In the genomic region with DNA sequence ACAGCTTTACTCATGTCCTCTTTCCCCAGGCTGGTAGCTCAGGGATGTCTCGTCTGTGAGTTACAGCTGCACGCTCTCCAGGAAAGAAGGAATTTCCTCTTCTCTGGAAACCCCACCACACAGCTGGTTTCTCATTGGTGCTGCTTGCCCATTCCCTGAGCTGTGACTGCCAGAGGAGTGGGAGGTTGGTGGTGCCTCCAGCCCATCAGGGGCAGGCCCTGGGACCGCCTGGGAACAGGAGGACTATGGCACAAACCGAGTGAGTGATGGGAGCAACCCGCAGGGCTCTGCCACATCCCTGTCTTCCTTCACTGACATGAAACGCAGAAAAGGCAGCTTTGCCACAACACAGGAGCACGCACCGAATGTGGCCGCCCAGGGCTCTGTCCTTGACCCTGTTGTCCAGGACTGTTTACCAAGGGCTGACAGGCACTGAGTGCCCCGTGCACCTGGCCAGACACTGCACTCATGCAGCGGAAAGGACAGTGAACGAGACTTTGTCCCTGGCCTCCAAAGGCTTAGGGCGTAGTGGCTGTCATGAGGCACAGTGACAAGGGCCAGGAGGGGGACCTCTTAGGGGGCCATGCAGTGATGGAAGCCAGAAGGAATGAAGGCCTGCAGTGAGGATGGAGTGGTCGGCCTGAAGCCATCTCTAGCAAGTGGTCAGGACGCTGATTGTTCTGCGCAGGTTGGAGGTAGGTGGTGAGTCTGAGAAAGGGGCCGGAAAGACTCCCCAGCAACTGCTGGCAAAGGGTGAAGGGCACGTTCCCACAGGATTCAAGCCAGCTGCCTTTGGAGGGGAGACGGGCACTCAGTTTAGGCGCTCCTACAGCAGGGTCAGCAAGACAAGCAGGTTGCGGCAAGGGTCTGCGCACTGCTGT, we compare ENCODE assay signal across 9 cellular contexts. TPM values are rescaled to one million over a fixed set of nuclear protein-coding genes. Genes with fewer than 3 reads are reported as not detected.
DNase-seq lines count a peak whose midpoint lies in the region; ATAC-seq, FAIRE-seq and TF ChIP-seq lines count a peak whose summit lies in the region.
"Had no signal": no experiment of that assay in that cellular context is flagged by ENCODE, and none has a peak within 500 bp of the region (broad histone marks: within the 10 kb centered on the region; RNA-seq: fewer than 3 reads in every experiment).

No MANE protein-coding gene starts in this region.

- H3K9me3 Mint-ChIP-seq in HFFc6 = no peaks in the 10 kb centered on the region

- H3K4me3 ChIP-seq in ACC112 (ENCODE audit: low read depth, low read length) (peak overlapping the region; percentile 89), K562 (peak overlapping the region; percentile 100), mesodermal cell (ENCODE audit: extremely low read depth, insufficient read depth, low read length, poor library complexity, severe bottlenecking) (peak overlapping the region; percentile 95)

- peaks cover 32% of the 10 kb centered on the region for H3K36me3 ChIP-seq in ACC112 (ENCODE audit: insufficient read depth, low read length)
- peaks cover 77% of the 10 kb centered on the region for H3K36me3 ChIP-seq in K562 (ENCODE audit: control insufficient read depth, insufficient read depth, low read length)
- peaks cover 73% of the 10 kb centered on the region for H3K36me3 ChIP-seq in mesodermal cell (ENCODE audit: control insufficient read depth, insufficient read depth, low read length)

- peaks cover 8% of the 10 kb centered on the region for H3K9me1 ChIP-seq in K562 (ENCODE audit: control insufficient read depth, insufficient read depth, low read length)

- no peak for FAIRE-seq in K562 (lab: Jason Lieb, UNC)

- H3K9ac ChIP-seq in K562 (ENCODE audit: insufficient read depth in 1 of 2, low read depth in 2 of 2, low read length in 2 of 2) = peak overlapping the region; percentile 96 to 99

- TF ChIP-seq CTCF in HFFc6 (IDR thresholded peaks at IDR 0.05) = no peak
- TF ChIP-seq CTCF in K562 (IDR thresholded peaks at IDR 0.05 in 2 of 3, conservative IDR thresholded peaks at IDR 0.05 in 1 of 3; ENCODE audit: insufficient read depth in 2 of 3, low read depth in 1 of 3, low read length in 3 of 3) = no peak

- CTCF ChIA-PET in K562 (lab: Yijun Ruan, JAX; ENCODE audit: low intra/inter-chr PET ratio) = no interaction called here

- H3K36me3 Mint-ChIP-seq in HFFc6 (ENCODE audit: low read depth) = peaks cover 49% of the 10 kb centered on the region

- TF ChIP-seq EP300 in K562 (IDR thresholded peaks at IDR 0.05; ENCODE audit: low read length) = no peak

- WGBS in K562 (ENCODE audit: insufficient coverage, low coverage, missing lambda C conversion rate) = 87% methylated on average over 21 of the region's 22 CpGs
- WGBS in mesodermal cell (ENCODE audit: insufficient coverage in 2 of 2), 2 experiments = 91 to 94% methylated on average over 21 to 22 of the region's 22 CpGs

- no peaks in the 10 kb centered on the region for H3K9me3 ChIP-seq in K562 (replicated peaks; ENCODE audit: control insufficient read depth, insufficient read depth, low read depth, low read length)
- H3K9me3 ChIP-seq in mesodermal cell (ENCODE audit: control insufficient read depth, low read length) = no peaks in the 10 kb centered on the region

- H3K27ac Mint-ChIP-seq in HFFc6 = peak overlapping the region; percentile 88

- peak overlapping the region; percentile 91 for H3K4me3 Mint-ChIP-seq in HFFc6

- H3K4me1 ChIP-seq in ACC112 (ENCODE audit: control insufficient read depth, insufficient read depth, low read length, unreplicated experiment) (peaks cover 25% of the 10 kb centered on the region), K562 (replicated peaks in 1 of 2; ENCODE audit: control insufficient read depth in 2 of 2, insufficient read depth in 2 of 2, low read length in 2 of 2) (peaks cover 25 to 55% of the 10 kb centered on the region in 2 experiments), mesodermal cell (ENCODE audit: control insufficient read depth, insufficient read depth, low read length, poor library complexity, severe bottlenecking) (peaks cover 26% of the 10 kb centered on the region)

- no peak overlapping the region for H2AFZ ChIP-seq in ACC112 (ENCODE audit: low read length, unreplicated experiment)
- no peak overlapping the region for H2AFZ ChIP-seq in K562 (ENCODE audit: low read depth, low read length)

- BruUV-seq in K562 (replicated peaks; lab: Mats Ljungman, UMichigan) = no TSS peak

- H3K4me1 Mint-ChIP-seq in HFFc6 (ENCODE audit: low read depth) = peaks cover 48% of the 10 kb centered on the region

- POLR2A ChIA-PET in K562 (lab: Yijun Ruan, JAX) = interaction anchor here (0.6 to 4.5 kb wide), 8 partner anchors 9 to 156 kb away, joined by 3 to 41 read pairs (median 4); a partner anchor contains a TSS

- TF ChIP-seq RAD21 in K562 (CRISPR knock-in tag; conservative IDR thresholded peaks at IDR 0.05 in 1 of 2, IDR thresholded peaks at IDR 0.05 in 1 of 2) = no peak

- H3K27ac ChIP-seq in ACC112 (ENCODE audit: low read depth, low read length) = 0 out of 2 replicates have a peak overlapping the region, but pooled peaks have one; percentile 46
- H3K27ac ChIP-seq in K562 (ENCODE audit: extremely low read depth, low read depth, low read length) = peak overlapping the region; percentile 98
- H3K27ac ChIP-seq in mesodermal cell (ENCODE audit: low read depth, low read length, severe bottlenecking) = peak overlapping the region; percentile 58

- DNase-seq in HFFc6 = no peak
- no peak for DNase-seq in K562 (ENCODE audit: extremely low read depth in 1 of 4, low spot score in 3 of 4)
- no peak for DNase-seq in kidney glomerular epithelial cell (lab: John Stamatoyannopoulos, UW)
- DNase-seq: cerebellar nuclear complex had no signal

- H3K4me2 ChIP-seq in K562 (ENCODE audit: insufficient read depth, low read length) = peak overlapping the region; percentile 97

- H4K20me1 ChIP-seq in K562 (replicated peaks; ENCODE audit: control insufficient read depth, insufficient read depth, low read length) = peaks cover 14% of the 10 kb centered on the region

- intact Hi-C loops in K562 (cut with micrococcal nuclease) = no loop called here

- H3K27me3 ChIP-seq in ACC112 (ENCODE audit: insufficient read depth, low read length) (no peaks in the 10 kb centered on the region), K562 (ENCODE audit: control insufficient read depth in 2 of 2, insufficient read depth in 2 of 2, low read length in 2 of 2) (no peaks in the 10 kb centered on the region)

- peaks cover 16% of the 10 kb centered on the region for H3K27me3 Mint-ChIP-seq in HFFc6 (ENCODE audit: insufficient read depth)

- peaks cover 61% of the 10 kb centered on the region for H3K79me2 ChIP-seq in ACC112 (ENCODE audit: control insufficient read depth, insufficient read depth, low read length, unreplicated experiment)
- peaks cover 77% of the 10 kb centered on the region for H3K79me2 ChIP-seq in K562 (ENCODE audit: control insufficient read depth, insufficient read depth, low read length)

- in situ Hi-C loops in K562 (cut with MboI) = no loop called here

- ATAC-seq in K562 (no peak), HG03378 (IDR thresholded peaks at IDR 0.05; ENCODE audit: unreplicated experiment) (no peak), GM21515 (IDR thresholded peaks at IDR 0.05; ENCODE audit: unreplicated experiment) (no peak), GM21447 (IDR thresholded peaks at IDR 0.05; ENCODE audit: unreplicated experiment) (no peak)

- TF ChIP-seq POLR2A in K562 (conservative IDR thresholded peaks at IDR 0.05) = peak; percentile 68

RNA-seq across cellular contexts. Expression of a gene that starts 1.7 kb away (rescaled TPM):
- total RNA-seq in HFFc6 (2021; fragmentation: NEBNext Ultra II Directional; extraction: Animal tissue kit (Norgen Biotek cat#: 25700)) = 100 to 1,000 TPM in 5 of 6 experiments, 10 to 100 TPM in 1; 96.2 to 115 (median 104) TPM
- total RNA-seq in K562 (2011; cell fraction: chromatin; rRNA removed; ENCODE audit: low replicate concordance) = 996 and 1,265 TPM in 2 replicates
- 508 and 525 TPM in 2 replicates for total RNA-seq in K562 (2011; cell fraction: nucleolus; rRNA removed)
- total RNA-seq in K562 (2011; cell fraction: nucleoplasm; rRNA removed) = 788 and 831 TPM in 2 replicates
- total RNA-seq in K562 (2014; rRNA removed) (147 and 176 TPM in 2 replicates), K562 (2014; rRNA removed; fragmentation: Illumina TruSeq; extraction: Trizol) (65.1 and 66.7 TPM in 2 replicates), K562 (2015; rRNA removed; fragmentation: Illumina TruSeq; extraction: Trizol) (91.0 and 94.5 TPM in 2 replicates), K562 (2021) (141 and 167 TPM in 2 replicates)
- polyA plus RNA-seq in K562 (2011; rRNA removed) (236 and 265 TPM in 2 replicates), K562 (2014; fragmentation: Illumina TruSeq; extraction: Trizol) (81.0 and 89.7 TPM in 2 replicates), K562 (2014; fragmentation: Nextera tagmentation; extraction: Ambion mirVana) (1 to 10 TPM; 2.8 to 5.6 TPM), K562 (2014; rRNA removed) (245 and 287 TPM in 2 replicates)
- polyA plus RNA-seq in K562 (2011; cell fraction: cytosol; rRNA removed) = 71.9 and 133 TPM in 2 replicates
- polyA plus RNA-seq in K562 (2011; cell fraction: nucleus; rRNA removed) = 2,539 and 2,548 TPM in 2 replicates
- 104 and 250 TPM in 2 replicates for polyA plus RNA-seq in K562 (2012)
- polyA minus RNA-seq in K562 (2011; rRNA and poly(A)+ RNA removed) = 70.2 and 76.2 TPM in 2 replicates
- polyA minus RNA-seq in K562 (2011; cell fraction: cytosol; rRNA and poly(A)+ RNA removed) = 31.4 and 45.0 TPM in 2 replicates
- polyA minus RNA-seq in K562 (2011; cell fraction: nucleus; rRNA and poly(A)+ RNA removed) = 260 and 342 TPM in 2 replicates
- polyA plus RNA-seq in mesodermal cell (2013, experiment 1 of 2) = 176 TPM
- 168 TPM for polyA plus RNA-seq in mesodermal cell (2013, experiment 2 of 2)

RNA-seq across cellular contexts. Expression of a gene that starts 6.3 kb away (rescaled TPM):
- 100 to 1,000 TPM; 131 to 154 (median 141) TPM for total RNA-seq in HFFc6 (2021; fragmentation: NEBNext Ultra II Directional; extraction: Animal tissue kit (Norgen Biotek cat#: 25700))
- total RNA-seq in K562 (2011; cell fraction: chromatin; rRNA removed; ENCODE audit: low replicate concordance) = 98.1 and 170 TPM in 2 replicates
- total RNA-seq in K562 (2011; cell fraction: nucleolus; rRNA removed) = 136 and 139 TPM in 2 replicates
- total RNA-seq in K562 (2011; cell fraction: nucleoplasm; rRNA removed) = 122 and 137 TPM in 2 replicates
- total RNA-seq in K562 (2014; rRNA removed) (352 and 355 TPM in 2 replicates), K562 (2014; rRNA removed; fragmentation: Illumina TruSeq; extraction: Trizol) (208 and 222 TPM in 2 replicates), K562 (2015; rRNA removed; fragmentation: Illumina TruSeq; extraction: Trizol) (205 and 216 TPM in 2 replicates), K562 (2021) (224 and 229 TPM in 2 replicates)
- polyA plus RNA-seq in K562 (2011; rRNA removed) (144 and 187 TPM in 2 replicates), K562 (2014; fragmentation: Illumina TruSeq; extraction: Trizol) (180 and 264 TPM in 2 replicates), K562 (2014; fragmentation: Nextera tagmentation; extraction: Ambion mirVana) (100 to 1,000 TPM; 570 to 671 TPM), K562 (2014; rRNA removed) (420 and 491 TPM in 2 replicates)
- 164 and 188 TPM in 2 replicates for polyA plus RNA-seq in K562 (2011; cell fraction: cytosol; rRNA removed)
- polyA plus RNA-seq in K562 (2011; cell fraction: nucleus; rRNA removed) = 104 and 152 TPM in 2 replicates
- polyA plus RNA-seq in K562 (2012) = 195 and 375 TPM in 2 replicates
- 121 and 163 TPM in 2 replicates for polyA minus RNA-seq in K562 (2011; rRNA and poly(A)+ RNA removed)
- 99.9 and 107 TPM in 2 replicates for polyA minus RNA-seq in K562 (2011; cell fraction: cytosol; rRNA and poly(A)+ RNA removed)
- 44.2 and 57.5 TPM in 2 replicates for polyA minus RNA-seq in K562 (2011; cell fraction: nucleus; rRNA and poly(A)+ RNA removed)
- polyA plus RNA-seq in mesodermal cell (2013, experiment 1 of 2) = 87.5 TPM
- polyA plus RNA-seq in mesodermal cell (2013, experiment 2 of 2) = 80.9 TPM

RNA-seq across cellular contexts. Expression of a gene that starts 20.3 kb away (rescaled TPM):
- total RNA-seq in HFFc6 (2021; fragmentation: NEBNext Ultra II Directional; extraction: Animal tissue kit (Norgen Biotek cat#: 25700)) = under 1 TPM in 2 of 6 experiments, not detected in 4; 0.14 TPM
- total RNA-seq in K562 (2011; cell fraction: chromatin; rRNA removed; ENCODE audit: low replicate concordance) = not detected in 2 replicates
- total RNA-seq in K562 (2011; cell fraction: nucleolus; rRNA removed) = not detected in 2 replicates
- 0.37 TPM in 1 of 2 replicates, not detected in the other for total RNA-seq in K562 (2011; cell fraction: nucleoplasm; rRNA removed)
- total RNA-seq in K562 (2014; rRNA removed) = not detected in 2 replicates
- total RNA-seq in K562 (2014; rRNA removed; fragmentation: Illumina TruSeq; extraction: Trizol) = not detected in 2 replicates
- not detected in 2 replicates for total RNA-seq in K562 (2015; rRNA removed; fragmentation: Illumina TruSeq; extraction: Trizol)
- total RNA-seq in K562 (2021) = not detected in 2 replicates
- not detected in 2 replicates for polyA plus RNA-seq in K562 (2011; rRNA removed)
- polyA plus RNA-seq in K562 (2011; cell fraction: cytosol; rRNA removed) = not detected in 2 replicates
- polyA plus RNA-seq in K562 (2011; cell fraction: nucleus; rRNA removed) = not detected in 2 replicates
- 0.11 TPM in 1 of 2 replicates, not detected in the other for polyA plus RNA-seq in K562 (2012)
- not detected in 2 replicates for polyA plus RNA-seq in K562 (2014; fragmentation: Illumina TruSeq; extraction: Trizol)
- polyA plus RNA-seq in K562 (2014; fragmentation: Nextera tagmentation; extraction: Ambion mirVana) = not detected
- polyA plus RNA-seq in K562 (2014; rRNA removed) = not detected in 2 replicates
- polyA minus RNA-seq in K562 (2011; rRNA and poly(A)+ RNA removed) = not detected in 2 replicates
- polyA minus RNA-seq in K562 (2011; cell fraction: cytosol; rRNA and poly(A)+ RNA removed) = not detected in 2 replicates
- polyA minus RNA-seq in K562 (2011; cell fraction: nucleus; rRNA and poly(A)+ RNA removed) = not detected in 2 replicates
- 1.5 TPM for polyA plus RNA-seq in mesodermal cell (2013, experiment 1 of 2)
- polyA plus RNA-seq in mesodermal cell (2013, experiment 2 of 2) = 1.4 TPM

RNA-seq across cellular contexts. Expression of a gene that starts 25.8 kb away (rescaled TPM):
- total RNA-seq in HFFc6 (2021; fragmentation: NEBNext Ultra II Directional; extraction: Animal tissue kit (Norgen Biotek cat#: 25700)) = 100 to 1,000 TPM; 178 to 206 (median 196) TPM
- total RNA-seq in K562 (2011; cell fraction: chromatin; rRNA removed; ENCODE audit: low replicate concordance) = 23.0 and 76.1 TPM in 2 replicates
- 97.2 and 110 TPM in 2 replicates for total RNA-seq in K562 (2011; cell fraction: nucleolus; rRNA removed)
- total RNA-seq in K562 (2011; cell fraction: nucleoplasm; rRNA removed) = 49.6 and 53.2 TPM in 2 replicates
- total RNA-seq in K562 (2014; rRNA removed) = 478 and 554 TPM in 2 replicates
- total RNA-seq in K562 (2014; rRNA removed; fragmentation: Illumina TruSeq; extraction: Trizol) = 19.4 and 34.6 TPM in 2 replicates
- 113 and 115 TPM in 2 replicates for total RNA-seq in K562 (2015; rRNA removed; fragmentation: Illumina TruSeq; extraction: Trizol)
- 346 and 388 TPM in 2 replicates for total RNA-seq in K562 (2021)
- polyA plus RNA-seq in K562 (2011; rRNA removed) = 92.0 and 96.0 TPM in 2 replicates
- polyA plus RNA-seq in K562 (2011; cell fraction: cytosol; rRNA removed) = 83.3 and 266 TPM in 2 replicates
- polyA plus RNA-seq in K562 (2011; cell fraction: nucleus; rRNA removed) = 80.6 and 118 TPM in 2 replicates
- 196 and 204 TPM in 2 replicates for polyA plus RNA-seq in K562 (2012)
- 66.4 and 151 TPM in 2 replicates for polyA plus RNA-seq in K562 (2014; fragmentation: Illumina TruSeq; extraction: Trizol)
- polyA plus RNA-seq in K562 (2014; fragmentation: Nextera tagmentation; extraction: Ambion mirVana) = 10 to 100 TPM in 1 of 2 experiments, 1 to 10 TPM in 1; 7.8 to 32.9 TPM
- 385 and 391 TPM in 2 replicates for polyA plus RNA-seq in K562 (2014; rRNA removed)
- 16.0 and 24.9 TPM in 2 replicates for polyA minus RNA-seq in K562 (2011; rRNA and poly(A)+ RNA removed)
- polyA minus RNA-seq in K562 (2011; cell fraction: cytosol; rRNA and poly(A)+ RNA removed) = 55.8 and 62.3 TPM in 2 replicates
- 24.6 and 29.9 TPM in 2 replicates for polyA minus RNA-seq in K562 (2011; cell fraction: nucleus; rRNA and poly(A)+ RNA removed)
- polyA plus RNA-seq in mesodermal cell (2013, experiment 1 of 2) = 103 TPM
- 83.9 TPM for polyA plus RNA-seq in mesodermal cell (2013, experiment 2 of 2)

RNA-seq across cellular contexts. Expression of a gene that starts 34.7 kb away (rescaled TPM):
- total RNA-seq in HFFc6 (2021; fragmentation: NEBNext Ultra II Directional; extraction: Animal tissue kit (Norgen Biotek cat#: 25700)) = under 1 TPM in 5 of 6 experiments, not detected in 1; 0.12 to 0.33 (median 0.24) TPM
- total RNA-seq in K562 (2011; cell fraction: chromatin; rRNA removed; ENCODE audit: low replicate concordance) = 0.76 and 5.5 TPM in 2 replicates
- total RNA-seq in K562 (2011; cell fraction: nucleolus; rRNA removed) = 5.1 and 7.2 TPM in 2 replicates
- total RNA-seq in K562 (2011; cell fraction: nucleoplasm; rRNA removed) = 1.9 and 3.4 TPM in 2 replicates
- total RNA-seq in K562 (2014; rRNA removed) (4.0 and 4.6 TPM in 2 replicates), K562 (2014; rRNA removed; fragmentation: Illumina TruSeq; extraction: Trizol) (0.03 and 0.04 TPM in 2 replicates), K562 (2015; rRNA removed; fragmentation: Illumina TruSeq; extraction: Trizol) (0.98 and 1.2 TPM in 2 replicates), K562 (2021) (6.4 and 7.1 TPM in 2 replicates)
- polyA plus RNA-seq in K562 (2011; rRNA removed) (0.85 and 1.6 TPM in 2 replicates), K562 (2014; fragmentation: Illumina TruSeq; extraction: Trizol) (0.16 and 0.84 TPM in 2 replicates), K562 (2014; fragmentation: Nextera tagmentation; extraction: Ambion mirVana) (under 1 TPM; 0.01 to 0.06 TPM), K562 (2014; rRNA removed) (2.6 and 3.0 TPM in 2 replicates)
- polyA plus RNA-seq in K562 (2011; cell fraction: cytosol; rRNA removed) = 1.3 and 7.5 TPM in 2 replicates
- 3.0 and 6.5 TPM in 2 replicates for polyA plus RNA-seq in K562 (2011; cell fraction: nucleus; rRNA removed)
- polyA plus RNA-seq in K562 (2012) = 3.8 and 6.1 TPM in 2 replicates
- polyA minus RNA-seq in K562 (2011; rRNA and poly(A)+ RNA removed) = 0.42 and 0.69 TPM in 2 replicates
- polyA minus RNA-seq in K562 (2011; cell fraction: cytosol; rRNA and poly(A)+ RNA removed) = 2.0 and 2.4 TPM in 2 replicates
- 2.7 and 4.3 TPM in 2 replicates for polyA minus RNA-seq in K562 (2011; cell fraction: nucleus; rRNA and poly(A)+ RNA removed)
- polyA plus RNA-seq in mesodermal cell (2013, experiment 1 of 2) = 20.6 TPM
- 16.6 TPM for polyA plus RNA-seq in mesodermal cell (2013, experiment 2 of 2)

Comparison
In these comparisons a context has a peak if more than half of its experiments do, and no peak if none do; other contexts are left out.
1. H3K27ac ChIP-seq: peak in every context shown above with its lines; median percentile 98 in K562; 58 in mesodermal cell; 46 in ACC112.